In genomic region chr13:71625694-71626093, GRCh38 we compare ENCODE assay signal across 17 cellular contexts.
DNase-seq lines count a peak whose midpoint lies in the region; ATAC-seq, FAIRE-seq and TF ChIP-seq lines count a peak whose summit lies in the region.
"Had no signal": no experiment of that assay in that cellular context is flagged by ENCODE, and none has a peak within 500 bp of the region (broad histone marks: within the 10 kb centered on the region; RNA-seq: fewer than 3 reads in every experiment).

No MANE protein-coding gene starts in this region.

- no peaks in the 10 kb centered on the region for H3K36me3 ChIP-seq in left ventricle myocardium inferior
- no peaks in the 10 kb centered on the region for H3K36me3 ChIP-seq in bronchial epithelial cell (ENCODE audit: control insufficient read depth, insufficient read depth, low read length)
- H3K36me3 ChIP-seq in spleen: no peaks in the 10 kb centered on the region
- H3K36me3 ChIP-seq in mucosa of descending colon (ENCODE audit: low read depth): no peaks in the 10 kb centered on the region
- H3K36me3 ChIP-seq: stomach had no signal

- intact Hi-C loops in left ventricle myocardium inferior (cut with micrococcal nuclease): no loop called here
- intact Hi-C loops in left ventricle myocardium superior (cut with micrococcal nuclease): no loop called here
- intact Hi-C loops in spleen (cut with DNase I; ENCODE audit: low total_unique reads): no loop called here
- intact Hi-C loops in mucosa of descending colon (cut with DNase I, micrococcal nuclease): no loop called here

- no peak for DNase-seq in left ventricle myocardium inferior
- DNase-seq in left ventricle myocardium superior: no peak
- peak; percentile 38 for DNase-seq in bronchial epithelial cell (ENCODE audit: low read depth)
- peak; percentile 85 for DNase-seq in glomerular endothelial cell (ENCODE audit: extremely low read depth, low read depth, low spot score)
- no peak for DNase-seq in spleen
- DNase-seq in T-helper 2 cell: no peak
- DNase-seq in RKO (ENCODE audit: low spot score): no peak
- DNase-seq in mucosa of descending colon: no peak
- DNase-seq: CD4-positive, alpha-beta T cell; DND-41; NCI-H1436; stomach; T-helper 1 cell had no signal

- ATAC-seq in left ventricle myocardium superior: no peak
- ATAC-seq in mucosa of descending colon: no peak
- ATAC-seq: activated T-helper 17 cell treated with anti-CD3 and anti-CD28 coated beads, Interleukin-2, amount 50 U/mL, for 72 hours had no signal

- no peak for FAIRE-seq in bronchial epithelial cell (lab: Jason Lieb, UNC)
- FAIRE-seq: A204.1, GM19239, HTR-8/SVneo had no signal

- H3K4me1 ChIP-seq in left ventricle myocardium inferior: peaks cover 26% of the 10 kb centered on the region
- H3K4me1 ChIP-seq in spleen: peaks cover 0 to 11% (median 0%) of the 10 kb centered on the region in 6 donors
- no peaks in the 10 kb centered on the region for H3K4me1 ChIP-seq in mucosa of descending colon (ENCODE audit: low read depth)

- no peaks in the 10 kb centered on the region for H3K9me3 ChIP-seq in left ventricle myocardium inferior (replicated peaks)
- no peaks in the 10 kb centered on the region for H3K9me3 ChIP-seq in spleen
- no peaks in the 10 kb centered on the region for H3K9me3 ChIP-seq in mucosa of descending colon
- H3K9me3 ChIP-seq: stomach had no signal

- peak overlapping the region; percentile 16 for H3K4me3 ChIP-seq in left ventricle myocardium inferior
- H3K4me3 ChIP-seq in bronchial epithelial cell (ENCODE audit: low read depth, low read length): no peak overlapping the region
- H3K4me3 ChIP-seq in spleen: no peak overlapping the region
- no peak overlapping the region for H3K4me3 ChIP-seq in mucosa of descending colon
- H3K4me3 ChIP-seq: stomach had no signal

- TF ChIP-seq POLR2A in spleen (IDR thresholded peaks at IDR 0.05): no peak

- peak overlapping the region; percentile 73 for H3K27ac ChIP-seq in left ventricle myocardium inferior (replicated peaks)
- H3K27ac ChIP-seq in spleen: peak overlapping the region in 7 of 8 donors; percentile 28 to 78 (median 56)

- TF ChIP-seq CTCF in left ventricle myocardium inferior (IDR thresholded peaks at IDR 0.05; ENCODE audit: borderline replicate concordance) (no peak), bronchial epithelial cell (IDR thresholded peaks at IDR 0.05; ENCODE audit: insufficient read depth, low read length, severe bottlenecking) (no peak), spleen (IDR thresholded peaks at IDR 0.05 in 8 of 11, conservative IDR thresholded peaks at IDR 0.05 in 3 of 11) (no peak), mucosa of descending colon (IDR thresholded peaks at IDR 0.05) (no peak)

- H3K27me3 ChIP-seq in left ventricle myocardium inferior (ENCODE audit: low read depth) (no peaks in the 10 kb centered on the region), bronchial epithelial cell (ENCODE audit: control insufficient read depth, insufficient read depth, low read length) (no peaks in the 10 kb centered on the region), spleen (replicated peaks in 1 of 7) (no peaks in the 10 kb centered on the region)
- H3K27me3 ChIP-seq: stomach had no signal

Comparison
In these comparisons a context has a peak if more than half of its experiments do, and no peak if none do; other contexts are left out.
1. DNase-seq: peak in bronchial epithelial cell (single experiment) and glomerular endothelial cell (single experiment); none in left ventricle myocardium inferior (single experiment), left ventricle myocardium superior (single experiment), spleen (single experiment), T-helper 2 cell (0 of 5), RKO (single experiment) and mucosa of descending colon (0 of 3).